ENCODE assay signal across 12 cellular contexts in genomic region chr7:117023325-117023854, GRCh38.
DNase-seq lines count a peak whose midpoint lies in the region; ATAC-seq, FAIRE-seq and TF ChIP-seq lines count a peak whose summit lies in the region.
"Had no signal": no experiment of that assay in that cellular context is flagged by ENCODE, and none has a peak within 500 bp of the region (broad histone marks: within the 10 kb centered on the region; RNA-seq: fewer than 3 reads in every experiment).

No MANE protein-coding gene starts in this region.

- H2AFZ ChIP-seq in hepatocyte (no peak overlapping the region), HepG2 (ENCODE audit: low read length) (no peak overlapping the region)

- H3K4me3 ChIP-seq in hepatocyte (no peak overlapping the region), HepG2 (replicated peaks in 1 of 3; ENCODE audit: insufficient read depth in 1 of 3, low read depth in 2 of 3, low read length in 3 of 3) (no peak overlapping the region)
- H3K4me3 ChIP-seq: BLaER1, SK-N-MC had no signal

- H3K9me3 ChIP-seq in hepatocyte (ENCODE audit: low read depth) (no peaks in the 10 kb centered on the region), HepG2 (ENCODE audit: low read length) (no peaks in the 10 kb centered on the region)
- H3K9me3 ChIP-seq: BLaER1 had no signal

- TF ChIP-seq RAD21 in HepG2 (CRISPR knock-in tag; IDR thresholded peaks at IDR 0.05) = no peak

- no peak for FAIRE-seq in HepG2 (lab: Jason Lieb, UNC)
- FAIRE-seq: bronchial epithelial cell had no signal

- WGBS in hepatocyte (ENCODE audit: low lambda C conversion rate, missing lambda C conversion rate) = 84% methylated on average over 5 of the region's 5 CpGs
- over 99% methylated on average over 5 of the region's 5 CpGs for WGBS in HepG2 (ENCODE audit: low lambda C conversion rate)

- no peaks in the 10 kb centered on the region for H4K20me1 ChIP-seq in hepatocyte (ENCODE audit: insufficient read depth, poor library complexity, severe bottlenecking)
- H4K20me1 ChIP-seq in HepG2 (ENCODE audit: insufficient read depth, low read length) = no peaks in the 10 kb centered on the region

- CTCF ChIA-PET in HepG2 (lab: Yijun Ruan, JAX; ENCODE audit: low intra/inter-chr PET ratio, low total read pairs) = no interaction called here

- no peak for TF ChIP-seq CTCF in hepatocyte (IDR thresholded peaks at IDR 0.05; ENCODE audit: poor library complexity)
- TF ChIP-seq CTCF in HepG2 (CRISPR knock-in tag; IDR thresholded peaks at IDR 0.05) = no peak
- no peak for TF ChIP-seq CTCF in GM10266 (IDR thresholded peaks at IDR 0.05; ENCODE audit: control insufficient read depth, insufficient read depth, low read depth, missing control alignments)

- TF ChIP-seq POLR2A in HepG2 (IDR thresholded peaks at IDR 0.05; ENCODE audit: insufficient read depth in 1 of 2, low read depth in 2 of 2, low read length in 2 of 2) = no peak

- DNase-seq in hepatocyte (ENCODE audit: low spot score) (no peak), HepG2 (ENCODE audit: low spot score) (no peak), NCI-H526 (lab: John Stamatoyannopoulos, UW) (no peak), GM10266 (ENCODE audit: extremely low spot score) (no peak)
- DNase-seq in stimulated activated CD4-positive, alpha-beta T cell treated with anti-CD3 and anti-CD28 coated beads, Interleukin-4, amount 100 ng/mL, for 1 hour = no peak
- DNase-seq: NCI-H1694 had no signal

- H3K9ac ChIP-seq in HepG2 (ENCODE audit: insufficient read depth, low read depth, low read length) = no peak overlapping the region
- H3K9ac ChIP-seq: BLaER1 had no signal

- in situ Hi-C loops in HepG2 (cut with HindIII; ENCODE audit: extremely low pct_ligation_motif_present, low pct_unique_long_range_greater_than_20kb) = no loop called here

- no peak for TF ChIP-seq EP300 in HepG2 (IDR thresholded peaks at IDR 0.05; ENCODE audit: low read depth in 2 of 2, low read length in 2 of 2)
- TF ChIP-seq EP300 in HepG2 (CRISPR knock-in tag; IDR thresholded peaks at IDR 0.05; ENCODE audit: borderline replicate concordance) = no peak

- POLR2A ChIA-PET in HepG2 (lab: Yijun Ruan, JAX) = no interaction called here

- H3K79me2 ChIP-seq in hepatocyte (peaks cover 76% of the 10 kb centered on the region), HepG2 (ENCODE audit: insufficient read depth, low read length) (peaks cover 2% of the 10 kb centered on the region)

- H3K27me3 ChIP-seq in hepatocyte (no peaks in the 10 kb centered on the region), HepG2 (ENCODE audit: control insufficient read depth in 1 of 2, insufficient read depth in 2 of 2, low read length in 2 of 2) (no peaks in the 10 kb centered on the region)
- H3K27me3 ChIP-seq: BLaER1 had no signal

- H3K36me3 ChIP-seq in hepatocyte (replicated peaks; ENCODE audit: insufficient read depth, low read depth) (no peaks in the 10 kb centered on the region), HepG2 (replicated peaks in 1 of 2; ENCODE audit: control insufficient read depth in 1 of 2, insufficient read depth in 2 of 2, low read length in 2 of 2) (no peaks in the 10 kb centered on the region)
- H3K36me3 ChIP-seq: BLaER1 had no signal

- peaks cover 9% of the 10 kb centered on the region for H3K4me1 ChIP-seq in hepatocyte (ENCODE audit: insufficient read depth)
- no peaks in the 10 kb centered on the region for H3K4me1 ChIP-seq in HepG2 (ENCODE audit: insufficient read depth, low read length)

- H3K4me2 ChIP-seq in hepatocyte (peak overlapping the region; percentile 75), HepG2 (ENCODE audit: low read depth, low read length) (no peak overlapping the region)
- H3K4me2 ChIP-seq: BLaER1 had no signal

- no peaks in the 10 kb centered on the region for H3K9me2 ChIP-seq in hepatocyte (replicated peaks; ENCODE audit: insufficient read depth)

- intact Hi-C loops in HepG2 (cut with micrococcal nuclease; ENCODE audit: unreplicated experiment) = no loop called here

- no TSS peak for BruUV-seq in HepG2 (replicated peaks; lab: Mats Ljungman, UMichigan)

- ATAC-seq in GM18517 (IDR thresholded peaks at IDR 0.05; ENCODE audit: unreplicated experiment) (peak; percentile 52), GM21360 (IDR thresholded peaks at IDR 0.05; ENCODE audit: unreplicated experiment) (peak; percentile 90), HG03378 (IDR thresholded peaks at IDR 0.05; ENCODE audit: unreplicated experiment) (peak; percentile 79), HepG2 (no peak)

- H3K27ac ChIP-seq in hepatocyte = no peak overlapping the region
- H3K27ac ChIP-seq in HepG2 (ENCODE audit: extremely low read length, insufficient read depth, low read length) = no peak overlapping the region
- H3K27ac ChIP-seq: BLaER1, SK-N-MC had no signal

TF ChIP-seq in HepG2, 621 proteins besides CTCF, POLR2A, EP300 and RAD21 (continues in another document):
- TF ChIP-seq TERF1 (CRISPR knock-in tag; IDR thresholded peaks at IDR 0.05) (no peak), ZKSCAN1 (IDR thresholded peaks at IDR 0.05; ENCODE audit: low read length) (no peak), ZSCAN31 (CRISPR knock-in tag; IDR thresholded peaks at IDR 0.05; ENCODE audit: low read depth) (no peak), NFE2L1 (CRISPR knock-in tag; IDR thresholded peaks at IDR 0.05; ENCODE audit: borderline replicate concordance) (no peak), ZNF44 (CRISPR knock-in tag; IDR thresholded peaks at IDR 0.05) (no peak), RBAK (CRISPR knock-in tag; IDR thresholded peaks at IDR 0.05) (no peak), TOPORS (CRISPR knock-in tag; IDR thresholded peaks at IDR 0.05) (no peak), KLF12 (CRISPR knock-in tag; IDR thresholded peaks at IDR 0.05; ENCODE audit: borderline replicate concordance) (no peak), BATF2 (CRISPR knock-in tag; IDR thresholded peaks at IDR 0.05) (no peak), ZBTB44 (CRISPR knock-in tag; IDR thresholded peaks at IDR 0.05) (no peak)
- TF ChIP-seq, protein P1, sequence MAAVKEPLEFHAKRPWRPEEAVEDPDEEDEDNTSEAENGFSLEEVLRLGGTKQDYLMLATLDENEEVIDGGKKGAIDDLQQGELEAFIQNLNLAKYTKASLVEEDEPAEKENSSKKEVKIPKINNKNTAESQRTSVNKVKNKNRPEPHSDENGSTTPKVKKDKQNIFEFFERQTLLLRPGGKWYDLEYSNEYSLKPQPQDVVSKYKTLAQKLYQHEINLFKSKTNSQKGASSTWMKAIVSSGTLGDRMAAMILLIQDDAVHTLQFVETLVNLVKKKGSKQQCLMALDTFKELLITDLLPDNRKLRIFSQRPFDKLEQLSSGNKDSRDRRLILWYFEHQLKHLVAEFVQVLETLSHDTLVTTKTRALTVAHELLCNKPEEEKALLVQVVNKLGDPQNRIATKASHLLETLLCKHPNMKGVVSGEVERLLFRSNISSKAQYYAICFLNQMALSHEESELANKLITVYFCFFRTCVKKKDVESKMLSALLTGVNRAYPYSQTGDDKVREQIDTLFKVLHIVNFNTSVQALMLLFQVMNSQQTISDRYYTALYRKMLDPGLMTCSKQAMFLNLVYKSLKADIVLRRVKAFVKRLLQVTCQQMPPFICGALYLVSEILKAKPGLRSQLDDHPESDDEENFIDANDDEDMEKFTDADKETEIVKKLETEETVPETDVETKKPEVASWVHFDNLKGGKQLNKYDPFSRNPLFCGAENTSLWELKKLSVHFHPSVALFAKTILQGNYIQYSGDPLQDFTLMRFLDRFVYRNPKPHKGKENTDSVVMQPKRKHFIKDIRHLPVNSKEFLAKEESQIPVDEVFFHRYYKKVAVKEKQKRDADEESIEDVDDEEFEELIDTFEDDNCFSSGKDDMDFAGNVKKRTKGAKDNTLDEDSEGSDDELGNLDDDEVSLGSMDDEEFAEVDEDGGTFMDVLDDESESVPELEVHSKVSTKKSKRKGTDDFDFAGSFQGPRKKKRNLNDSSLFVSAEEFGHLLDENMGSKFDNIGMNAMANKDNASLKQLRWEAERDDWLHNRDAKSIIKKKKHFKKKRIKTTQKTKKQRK (IDR thresholded peaks at IDR 0.05; ENCODE audit: low read length) = no peak
- TF ChIP-seq, protein P2, sequence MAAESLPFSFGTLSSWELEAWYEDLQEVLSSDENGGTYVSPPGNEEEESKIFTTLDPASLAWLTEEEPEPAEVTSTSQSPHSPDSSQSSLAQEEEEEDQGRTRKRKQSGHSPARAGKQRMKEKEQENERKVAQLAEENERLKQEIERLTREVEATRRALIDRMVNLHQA (CRISPR knock-in tag; IDR thresholded peaks at IDR 0.05) = no peak
